ENCODE assay signal across 19 cellular contexts in genomic region chr6:23403458-23403857, GRCh38.
DNase-seq lines count a peak whose midpoint lies in the region; ATAC-seq and TF ChIP-seq lines count a peak whose summit lies in the region.
"Had no signal": no experiment of that assay in that cellular context is flagged by ENCODE, and none has a peak within 500 bp of the region (broad histone marks: within the 10 kb centered on the region; RNA-seq: fewer than 3 reads in every experiment).

No MANE protein-coding gene starts in this region.

- peaks cover 63% of the 10 kb centered on the region for H3K4me1 Mint-ChIP-seq in mesothelial cell of epicardium
- H3K4me1 Mint-ChIP-seq: CD4-positive, CD25-positive, alpha-beta regulatory T cell had no signal

- H3K9me3 Mint-ChIP-seq in mesothelial cell of epicardium, result peaks cover 4% of the 10 kb centered on the region
- H3K9me3 Mint-ChIP-seq: CD8-positive, alpha-beta T cell had no signal

- peak overlapping the region; percentile 90 for H3K27ac Mint-ChIP-seq in mesothelial cell of epicardium
- H3K27ac Mint-ChIP-seq: CD4-positive, CD25-positive, alpha-beta regulatory T cell; CD8-positive, alpha-beta T cell had no signal

- ATAC-seq in RWPE2 (ENCODE audit: low read depth), result peak; percentile 42; the same call in 1 of the 3 replicates
- no peak for ATAC-seq in HG03520 (IDR thresholded peaks at IDR 0.05; ENCODE audit: unreplicated experiment)
- ATAC-seq: CD8-positive, alpha-beta T cell had no signal

- no peaks in the 10 kb centered on the region for H3K36me3 ChIP-seq in RWPE2 (ENCODE audit: low read depth)
- H3K36me3 ChIP-seq: BLaER1 had no signal

- H3K4me1 ChIP-seq in RWPE2 (ENCODE audit: insufficient read depth, poor library complexity, severe bottlenecking), result no peaks in the 10 kb centered on the region
- H3K4me1 ChIP-seq: Caco-2 had no signal

- TF ChIP-seq CTCF in RWPE2 (IDR thresholded peaks at IDR 0.05; ENCODE audit: poor library complexity, severe bottlenecking) (no peak), mesothelial cell of epicardium (IDR thresholded peaks at IDR 0.05; ENCODE audit: unreplicated experiment) (no peak)

- no peak overlapping the region for H3K4me3 ChIP-seq in RWPE2 (ENCODE audit: severe bottlenecking)
- H3K4me3 ChIP-seq: BLaER1, GM23248 had no signal

- no peaks in the 10 kb centered on the region for H3K9me3 ChIP-seq in RWPE2 (ENCODE audit: severe bottlenecking)
- H3K9me3 ChIP-seq: BLaER1, Caco-2 had no signal

- H3K27me3 ChIP-seq in RWPE2 (ENCODE audit: insufficient read depth, poor library complexity, severe bottlenecking), result no peaks in the 10 kb centered on the region
- H3K27me3 ChIP-seq: BLaER1 had no signal

- H3K36me3 Mint-ChIP-seq in mesothelial cell of epicardium, result no peaks in the 10 kb centered on the region
- H3K36me3 Mint-ChIP-seq: CD4-positive, CD25-positive, alpha-beta regulatory T cell; CD8-positive, alpha-beta T cell had no signal

- DNase-seq in NCI-H69 (lab: John Stamatoyannopoulos, UW) (peak; percentile 17), RWPE2 (ENCODE audit: low spot score) (no peak), fibroblast of gingiva (ENCODE audit: low read depth) (peak; percentile 9), mesothelial cell of epicardium (ENCODE audit: low spot score in 2 of 2, unreplicated experiment in 2 of 2) (no peak), GDM1 (lab: John Stamatoyannopoulos, UW) (no peak), foreskin melanocyte (no peak)
- DNase-seq: Caco-2; CD4-positive, CD25-positive, alpha-beta regulatory T cell; CD8-positive, alpha-beta T cell; DMS 273 treated with DMSO at 0.1 percent for 48 hours; DMS79; EL; GF-D8; GM23248; H7; HCEC 1CT had no signal

- H3K27ac ChIP-seq in RWPE2 (ENCODE audit: poor library complexity, severe bottlenecking), result no peak overlapping the region
- H3K27ac ChIP-seq: BLaER1, C4-2B, GM23248 had no signal

- H3K27me3 Mint-ChIP-seq in mesothelial cell of epicardium (ENCODE audit: low read depth), result no peaks in the 10 kb centered on the region
- H3K27me3 Mint-ChIP-seq: CD4-positive, CD25-positive, alpha-beta regulatory T cell had no signal

- H3K4me3 Mint-ChIP-seq in mesothelial cell of epicardium, result no peak overlapping the region
- H3K4me3 Mint-ChIP-seq: CD4-positive, CD25-positive, alpha-beta regulatory T cell; CD8-positive, alpha-beta T cell had no signal

Comparison
In these comparisons a context has a peak if more than half of its experiments do, and no peak if none do; other contexts are left out.
1. DNase-seq: peak in NCI-H69 (single experiment) and fibroblast of gingiva (single experiment); none in RWPE2 (single experiment), mesothelial cell of epicardium (0 of 2), GDM1 (single experiment) and foreskin melanocyte (single experiment).